ENCODE assay signal across 9 cellular contexts in genomic region chr17:56832446-56832845, GRCh38. TPM values are rescaled to one million over a fixed set of nuclear protein-coding genes. Genes with fewer than 3 reads are reported as not detected.
A peak's percentile ranks its signal among the peaks of the same experiment; 100 is the strongest.
DNase-seq lines count a peak whose midpoint lies in the region; ATAC-seq, FAIRE-seq and TF ChIP-seq lines count a peak whose summit lies in the region.
"Had no signal": no experiment of that assay in that cellular context is flagged by ENCODE, and none has a peak within 500 bp of the region (broad histone marks: within the 10 kb centered on the region; RNA-seq: fewer than 3 reads in every experiment).

No MANE protein-coding gene starts in this region.

- H3K9me3 Mint-ChIP-seq in activated naive CD4-positive, alpha-beta T cell treated with anti-CD3 and anti-CD28 coated beads, Interleukin-2, amount 50 U/mL, for 24 hours = no peaks in the 10 kb centered on the region
- no peaks in the 10 kb centered on the region for H3K9me3 Mint-ChIP-seq in activated T-helper 17 cell treated with anti-CD3 and anti-CD28 coated beads, Interleukin-2, amount 50 U/mL, for 72 hours

- TF ChIP-seq CTCF in left lung (IDR thresholded peaks at IDR 0.05) (no peak), upper lobe of left lung (IDR thresholded peaks at IDR 0.05) (no peak)

- WGBS in upper lobe of left lung, 2 donors = 34 to 59% methylated on average over 4 of the region's 4 CpGs

- peak overlapping the region; percentile 82 to 93 for H3K27ac ChIP-seq in left lung
- peak overlapping the region; percentile 32 to 98 (median 62) for H3K27ac ChIP-seq in upper lobe of left lung

- TF ChIP-seq EP300 in upper lobe of left lung (IDR thresholded peaks at IDR 0.05) = no peak

- intact Hi-C loops in left lung (cut with DNase I) = no loop called here

- H3K36me3 Mint-ChIP-seq in activated naive CD4-positive, alpha-beta T cell treated with anti-CD3 and anti-CD28 coated beads, Interleukin-2, amount 50 U/mL, for 24 hours = peaks cover 4% of the 10 kb centered on the region
- H3K36me3 Mint-ChIP-seq in activated T-helper 17 cell treated with anti-CD3 and anti-CD28 coated beads, Interleukin-2, amount 50 U/mL, for 72 hours (ENCODE audit: low read depth) = peaks cover 79% of the 10 kb centered on the region

- ATAC-seq in activated T-helper 17 cell treated with anti-CD3 and anti-CD28 coated beads, Interleukin-2, amount 50 U/mL, for 72 hours (replicated peaks) = no peak
- ATAC-seq in left lung = no peak
- ATAC-seq in upper lobe of left lung (ENCODE audit: low FRiP score in 2 of 2) = no peak

- peak overlapping the region; percentile 63 for H3K27ac Mint-ChIP-seq in activated naive CD4-positive, alpha-beta T cell treated with anti-CD3 and anti-CD28 coated beads, Interleukin-2, amount 50 U/mL, for 24 hours
- peak overlapping the region; percentile 89 for H3K27ac Mint-ChIP-seq in activated T-helper 17 cell treated with anti-CD3 and anti-CD28 coated beads, Interleukin-2, amount 50 U/mL, for 72 hours

- DNase-seq in activated naive CD4-positive, alpha-beta T cell treated with Interleukin-2 at 50 U/mL for 16 hours = no peak
- DNase-seq in left lung = no peak
- DNase-seq in upper lobe of left lung = no peak
- no peak for DNase-seq in activated gamma-delta T cell treated with Interleukin-2 at 50 U/mL for 16 hours
- DNase-seq in GM12892 (ENCODE audit: insufficient read length) = no peak
- no peak for DNase-seq in D341Med (ENCODE audit: low spot score)

- H3K4me3 ChIP-seq in left lung (peak overlapping the region; percentile 83), upper lobe of left lung (peak overlapping the region; percentile 51 to 97 (median 84))

- H3K9me3 ChIP-seq in left lung = no peaks in the 10 kb centered on the region
- H3K9me3 ChIP-seq in upper lobe of left lung = no peaks in the 10 kb centered on the region

- H3K4me1 ChIP-seq in left lung = peaks cover 8 to 48% of the 10 kb centered on the region in 2 donors
- H3K4me1 ChIP-seq in upper lobe of left lung = peaks cover 19 to 29% (median 24%) of the 10 kb centered on the region in 4 donors

- no peaks in the 10 kb centered on the region for H3K27me3 Mint-ChIP-seq in activated naive CD4-positive, alpha-beta T cell treated with anti-CD3 and anti-CD28 coated beads, Interleukin-2, amount 50 U/mL, for 24 hours
- H3K27me3 Mint-ChIP-seq in activated T-helper 17 cell treated with anti-CD3 and anti-CD28 coated beads, Interleukin-2, amount 50 U/mL, for 72 hours = no peaks in the 10 kb centered on the region

- TF ChIP-seq POLR2A in upper lobe of left lung (IDR thresholded peaks at IDR 0.05) = no peak
- TF ChIP-seq POLR2A in GM12892 (IDR thresholded peaks at IDR 0.05; ENCODE audit: low read depth, low read length) = no peak

- H3K27me3 ChIP-seq in left lung (peaks cover 0 to 11% of the 10 kb centered on the region in 2 donors), upper lobe of left lung (no peaks in the 10 kb centered on the region)

- H3K36me3 ChIP-seq in left lung = peaks cover 0 to 6% of the 10 kb centered on the region in 2 donors
- no peaks in the 10 kb centered on the region for H3K36me3 ChIP-seq in upper lobe of left lung

- FAIRE-seq in GM12892 (lab: Jason Lieb, UNC) = no peak
- FAIRE-seq: G401.6 had no signal

- peaks cover 64% of the 10 kb centered on the region for H3K4me1 Mint-ChIP-seq in activated naive CD4-positive, alpha-beta T cell treated with anti-CD3 and anti-CD28 coated beads, Interleukin-2, amount 50 U/mL, for 24 hours
- H3K4me1 Mint-ChIP-seq in activated T-helper 17 cell treated with anti-CD3 and anti-CD28 coated beads, Interleukin-2, amount 50 U/mL, for 72 hours = peaks cover 37% of the 10 kb centered on the region

- H3K4me3 Mint-ChIP-seq in activated naive CD4-positive, alpha-beta T cell treated with anti-CD3 and anti-CD28 coated beads, Interleukin-2, amount 50 U/mL, for 24 hours = peak overlapping the region; percentile 90
- peak overlapping the region; percentile 86 for H3K4me3 Mint-ChIP-seq in activated T-helper 17 cell treated with anti-CD3 and anti-CD28 coated beads, Interleukin-2, amount 50 U/mL, for 72 hours

RNA-seq across cellular contexts. Expression of gene C17orf67, which starts 1.3 kb away (rescaled TPM):
- 1 to 10 TPM; 5.0 to 5.6 TPM for total RNA-seq in activated T-helper 17 cell treated with anti-CD3 and anti-CD28 coated beads, Interleukin-2, amount 50 U/mL, for 72 hours
- total RNA-seq in left lung = 1 to 10 TPM; 1.6 to 3.1 TPM
- 1 to 10 TPM in 4 of 6 donors, under 1 TPM in 2; 0.76 to 4.2 (median 1.6) TPM for total RNA-seq in upper lobe of left lung
- 1.6 TPM for polyA plus RNA-seq in GM12892 (2012; ENCODE audit: missing spikeins)

RNA-seq across cellular contexts. Expression of gene DGKE, which starts 1.5 kb away (rescaled TPM):
- total RNA-seq in activated T-helper 17 cell treated with anti-CD3 and anti-CD28 coated beads, Interleukin-2, amount 50 U/mL, for 72 hours = 10 to 100 TPM; 44.1 to 49.9 TPM
- 10 to 100 TPM in 1 of 2 donors, 1 to 10 TPM in 1; 7.3 to 10.5 TPM for total RNA-seq in left lung
- total RNA-seq in upper lobe of left lung = 10 to 100 TPM in 3 of 6 donors, 1 to 10 TPM in 3; 4.3 to 23.8 (median 9.2) TPM
- polyA plus RNA-seq in GM12892 (2012; ENCODE audit: missing spikeins) = 5.4 TPM
